ENCODE assay signal across 23 cellular contexts in the genomic region with DNA sequence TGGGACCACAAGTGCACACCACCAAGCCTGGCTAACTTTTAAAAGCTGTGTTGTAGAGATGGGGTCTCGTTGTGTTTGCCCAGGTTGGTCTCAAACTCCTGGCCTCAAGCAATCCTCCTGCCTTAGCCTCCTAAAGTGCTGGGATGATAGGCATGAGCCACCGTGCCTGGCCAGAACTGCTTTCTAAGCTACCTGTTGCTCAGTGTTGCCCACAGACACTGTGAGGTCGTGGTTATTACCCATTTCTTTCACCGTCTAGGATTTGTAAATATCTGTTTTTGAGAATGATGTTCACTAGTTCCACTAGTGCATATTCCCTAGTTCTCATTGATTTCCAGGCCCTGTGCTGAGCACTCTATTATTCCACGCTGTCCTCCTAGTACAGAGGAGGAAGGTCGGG.
"Had no signal": no experiment of that assay in that cellular context is flagged by ENCODE, and none has a peak within 500 bp of the region (broad histone marks: within the 10 kb centered on the region; RNA-seq: fewer than 3 reads in every experiment).

No MANE protein-coding gene starts in this region.

- H3K9ac ChIP-seq: parathyroid adenoma had no signal

- H3K4me1 ChIP-seq: parathyroid adenoma, sigmoid colon, testis, tibial artery had no signal

- H3K9me3 Mint-ChIP-seq: effector memory CD8-positive, alpha-beta T cell; natural killer cell treated with Interleukin-12 subunit alpha and Interleukin-12 subunit beta and Interleukin-15 and Interleukin-18, amount 100 ng/mL, for 72 hours; neural crest cell had no signal

- H3K36me3 ChIP-seq: esophagus squamous epithelium, gastrocnemius medialis, sigmoid colon, spleen, tibial artery, upper lobe of left lung had no signal

- H3K27ac ChIP-seq: esophagus squamous epithelium, gastrocnemius medialis, hepatocyte, parathyroid adenoma, sigmoid colon, spleen, testis, tibial artery, upper lobe of left lung had no signal

- H2AFZ ChIP-seq: hepatocyte, parathyroid adenoma had no signal

- H3K79me2 ChIP-seq: hepatocyte, parathyroid adenoma had no signal

- H3K27ac Mint-ChIP-seq: effector memory CD8-positive, alpha-beta T cell; memory B cell; naive B cell; natural killer cell treated with Interleukin-12 subunit alpha and Interleukin-12 subunit beta and Interleukin-15 and Interleukin-18, amount 100 ng/mL, for 72 hours; progenitor cell of endocrine pancreas; stimulated activated memory B cell treated with anti-CD40 and anti-IgM and Interleukin-4, amounts not matched to agents 10 μg/mL and 1 μg/mL and 100 μg/mL, for 72 hours had no signal

- H3K4me3 ChIP-seq: esophagus squamous epithelium, gastrocnemius medialis, hepatocyte, lung, mucosa of descending colon, sigmoid colon, spleen, testis, tibial artery, upper lobe of left lung had no signal

- FAIRE-seq: endometrium, kidney, urothelium cell line had no signal

- H3K4me2 ChIP-seq: hepatocyte had no signal

- H3K4me1 Mint-ChIP-seq: memory B cell; naive B cell; stimulated activated memory B cell treated with anti-CD40 and anti-IgM and Interleukin-4, amounts not matched to agents 10 μg/mL and 1 μg/mL and 100 μg/mL, for 72 hours had no signal

- DNase-seq: cortex of kidney, esophagus squamous epithelium, gastrocnemius medialis, kidney, naive B cell, sigmoid colon, spleen, testis, tibial artery, upper lobe of left lung had no signal

- ATAC-seq: effector memory CD8-positive, alpha-beta T cell; gastrocnemius medialis; natural killer cell treated with Interleukin-12 subunit alpha and Interleukin-12 subunit beta and Interleukin-15 and Interleukin-18, amount 100 ng/mL, for 72 hours; stimulated activated memory B cell treated with anti-CD40 and anti-IgM and Interleukin-4, amounts not matched to agents 10 μg/mL and 1 μg/mL and 100 μg/mL, for 72 hours; stimulated activated naive CD8-positive, alpha-beta T cell treated with anti-CD3 and anti-CD28 coated beads, Interleukin-15, Interleukin-2, amounts not matched to agents 100 U/mL and 50 U/mL, for 24 hours had no signal

- H3K27me3 ChIP-seq: gastrocnemius medialis, hepatocyte, testis, upper lobe of left lung had no signal

- H3K4me3 Mint-ChIP-seq: effector memory CD8-positive, alpha-beta T cell; memory B cell; naive B cell; natural killer cell treated with Interleukin-12 subunit alpha and Interleukin-12 subunit beta and Interleukin-15 and Interleukin-18, amount 100 ng/mL, for 72 hours; neural crest cell; stimulated activated memory B cell treated with anti-CD40 and anti-IgM and Interleukin-4, amounts not matched to agents 10 μg/mL and 1 μg/mL and 100 μg/mL, for 72 hours had no signal

- H3K36me3 Mint-ChIP-seq: memory B cell; naive B cell; natural killer cell treated with Interleukin-12 subunit alpha and Interleukin-12 subunit beta and Interleukin-15 and Interleukin-18, amount 100 ng/mL, for 72 hours; stimulated activated memory B cell treated with anti-CD40 and anti-IgM and Interleukin-4, amounts not matched to agents 10 μg/mL and 1 μg/mL and 100 μg/mL, for 72 hours had no signal

- H3K9me3 ChIP-seq: esophagus squamous epithelium, gastrocnemius medialis, mucosa of descending colon, sigmoid colon, spleen, testis, tibial artery, upper lobe of left lung had no signal
